Comparison of ENCODE assay signal across 20 cellular contexts in the genomic region with DNA sequence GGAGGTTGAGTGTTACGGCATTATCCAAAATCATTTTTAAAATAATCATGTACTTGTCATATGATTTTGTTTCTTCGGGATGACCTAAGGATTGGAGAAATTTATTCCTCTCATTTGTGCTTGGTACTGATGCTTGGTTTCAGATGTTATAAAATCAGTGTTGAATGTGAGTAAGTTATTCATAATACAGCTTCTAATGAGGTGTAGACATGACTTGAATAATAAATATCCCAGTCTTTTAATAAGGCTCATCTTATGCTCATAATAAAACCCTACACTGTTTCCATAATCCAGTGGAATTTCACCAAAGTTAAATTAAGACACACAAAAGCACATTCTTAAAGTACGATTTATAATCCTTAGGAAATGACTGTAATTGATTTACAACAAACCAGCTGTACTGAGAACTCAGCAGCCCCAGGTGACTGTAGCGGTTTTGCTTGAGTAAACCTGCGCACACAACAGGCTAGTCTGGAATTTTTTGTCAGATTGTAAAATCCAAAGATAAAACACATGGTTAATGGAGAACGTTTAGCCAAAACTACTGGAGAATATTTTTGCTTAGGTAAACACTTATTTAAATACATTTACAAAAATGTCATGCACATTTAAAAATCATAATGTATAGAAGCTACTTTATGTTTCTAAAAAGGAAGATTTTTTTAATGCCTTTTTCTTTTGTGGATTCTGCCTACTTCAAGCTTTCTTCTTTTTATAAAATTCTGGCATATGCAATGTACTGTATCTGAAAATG.
DNase-seq lines count a peak whose midpoint lies in the region; ATAC-seq, FAIRE-seq and TF ChIP-seq lines count a peak whose summit lies in the region.
"Had no signal": no experiment of that assay in that cellular context is flagged by ENCODE, and none has a peak within 500 bp of the region (broad histone marks: within the 10 kb centered on the region; RNA-seq: fewer than 3 reads in every experiment).

No MANE protein-coding gene starts in this region.

- H2AFZ ChIP-seq in HepG2 (ENCODE audit: low read length), result no peak overlapping the region

- no peaks in the 10 kb centered on the region for H3K79me2 ChIP-seq in HepG2 (ENCODE audit: insufficient read depth, low read length)

- DNase-seq in HepG2 (ENCODE audit: low spot score), result no peak
- DNase-seq in right lobe of liver, result no peak
- peak; percentile 55 for DNase-seq in globus pallidus (ENCODE audit: low spot score)
- no peak for DNase-seq in neural crest cell (ENCODE audit: low read depth, low spot score)
- DNase-seq in NOMO-1 treated with dmso at 0.1 percent for 144 hours (lab: John Stamatoyannopoulos, UW; ENCODE audit: unreplicated experiment), result no peak
- no peak for DNase-seq in T-helper 17 cell
- no peak for DNase-seq in DMS 273 treated with DMSO at 0.1 percent for 48 hours (lab: John Stamatoyannopoulos, UW)
- DNase-seq: BE2C; CD4-positive, CD25-positive, alpha-beta regulatory T cell; DMS79 treated with DMSO at 0.1 percent for 48 hours; Karpas-422; MV-4-11; NCI-H1105 treated with DMSO at 0.1 percent for 48 hours; NCI-H2029 treated with DMSO at 0.1 percent for 48 hours; NCI-H446 treated with DMSO at 0.1 percent for 48 hours; SIG-M5; SK-N-SH had no signal

- H3K27me3 ChIP-seq in HepG2 (ENCODE audit: control insufficient read depth in 1 of 2, insufficient read depth in 2 of 2, low read length in 2 of 2) (no peaks in the 10 kb centered on the region), right lobe of liver (no peaks in the 10 kb centered on the region)
- H3K27me3 ChIP-seq: BE2C had no signal

- intact Hi-C loops in HepG2 (cut with micrococcal nuclease; ENCODE audit: unreplicated experiment), result no loop called here
- intact Hi-C loops in right lobe of liver (cut with DNase I), result no loop called here

- H3K9ac ChIP-seq in HepG2 (ENCODE audit: insufficient read depth, low read depth, low read length), result no peak overlapping the region
- H3K9ac ChIP-seq: SK-N-SH had no signal

- no peak for TF ChIP-seq CTCF in HepG2 (CRISPR knock-in tag; IDR thresholded peaks at IDR 0.05)
- no peak for TF ChIP-seq CTCF in right lobe of liver (IDR thresholded peaks at IDR 0.05)
- TF ChIP-seq CTCF in neural crest cell (conservative IDR thresholded peaks at IDR 0.05), result no peak

- WGBS in HepG2 (ENCODE audit: low lambda C conversion rate), result 16% methylated on average over 6 of the region's 6 CpGs
- WGBS in right lobe of liver (ENCODE audit: insufficient coverage, low coverage, low lambda C conversion rate, missing lambda C conversion rate), result 73% methylated on average over 6 of the region's 6 CpGs

- no peak for ATAC-seq in HepG2
- no peak for ATAC-seq in right lobe of liver
- no peak for ATAC-seq in T-helper 17 cell

- H3K4me2 ChIP-seq in HepG2 (ENCODE audit: low read depth, low read length), result no peak overlapping the region
- H3K4me2 ChIP-seq: SK-N-SH had no signal

- H3K9me3 ChIP-seq in HepG2 (ENCODE audit: low read length) (no peaks in the 10 kb centered on the region), right lobe of liver (no peaks in the 10 kb centered on the region), T-helper 17 cell (ENCODE audit: control insufficient read depth, low read length, poor library complexity, severe bottlenecking) (no peaks in the 10 kb centered on the region)
- H3K9me3 ChIP-seq: BE2C, SK-N-SH had no signal

- TF ChIP-seq EP300 in HepG2 (IDR thresholded peaks at IDR 0.05; ENCODE audit: low read depth in 2 of 2, low read length in 2 of 2), result no peak
- TF ChIP-seq EP300 in HepG2 (CRISPR knock-in tag; IDR thresholded peaks at IDR 0.05; ENCODE audit: borderline replicate concordance), result no peak

- H3K27me3 Mint-ChIP-seq in neural crest cell (ENCODE audit: low read depth), result no peaks in the 10 kb centered on the region
- H3K27me3 Mint-ChIP-seq in T-helper 17 cell, result no peaks in the 10 kb centered on the region
- H3K27me3 Mint-ChIP-seq: CD4-positive, CD25-positive, alpha-beta regulatory T cell had no signal

- H3K4me1 ChIP-seq in HepG2 (ENCODE audit: insufficient read depth, low read length), result no peaks in the 10 kb centered on the region
- no peaks in the 10 kb centered on the region for H3K4me1 ChIP-seq in right lobe of liver

- no peak for FAIRE-seq in HepG2 (lab: Jason Lieb, UNC)
- FAIRE-seq: A204.1, H54 had no signal

- TF ChIP-seq POLR2A in HepG2 (IDR thresholded peaks at IDR 0.05; ENCODE audit: insufficient read depth in 1 of 2, low read depth in 2 of 2, low read length in 2 of 2), result no peak
- TF ChIP-seq POLR2A in right lobe of liver (IDR thresholded peaks at IDR 0.05), result no peak

- CTCF ChIA-PET in HepG2 (lab: Yijun Ruan, JAX; ENCODE audit: low intra/inter-chr PET ratio, low total read pairs), result no interaction called here

- H3K36me3 Mint-ChIP-seq in neural crest cell (ENCODE audit: low read depth), result no peaks in the 10 kb centered on the region
- H3K36me3 Mint-ChIP-seq in T-helper 17 cell (ENCODE audit: low read depth), result no peaks in the 10 kb centered on the region
- H3K36me3 Mint-ChIP-seq: CD4-positive, CD25-positive, alpha-beta regulatory T cell had no signal

- H3K4me3 Mint-ChIP-seq in neural crest cell (no peak overlapping the region), T-helper 17 cell (no peak overlapping the region)
- H3K4me3 Mint-ChIP-seq: CD4-positive, CD25-positive, alpha-beta regulatory T cell had no signal

- H3K4me3 ChIP-seq in HepG2 (replicated peaks in 1 of 3; ENCODE audit: insufficient read depth in 1 of 3, low read depth in 2 of 3, low read length in 3 of 3) (no peak overlapping the region), right lobe of liver (no peak overlapping the region)

- POLR2A ChIA-PET in HepG2 (lab: Yijun Ruan, JAX), result no interaction called here

- H3K27ac ChIP-seq in HepG2 (ENCODE audit: extremely low read length, insufficient read depth, low read length), result no peak overlapping the region
- H3K27ac ChIP-seq in right lobe of liver, result no peak overlapping the region
- H3K27ac ChIP-seq: RWPE1 had no signal

- H3K4me1 Mint-ChIP-seq in neural crest cell (peaks cover 46% of the 10 kb centered on the region), T-helper 17 cell (no peaks in the 10 kb centered on the region)
- H3K4me1 Mint-ChIP-seq: CD4-positive, CD25-positive, alpha-beta regulatory T cell had no signal

- BruUV-seq in HepG2 (replicated peaks; lab: Mats Ljungman, UMichigan), result no TSS peak

- no peaks in the 10 kb centered on the region for H4K20me1 ChIP-seq in HepG2 (ENCODE audit: insufficient read depth, low read length)

- H3K9me3 Mint-ChIP-seq in neural crest cell, result no peaks in the 10 kb centered on the region

- TF ChIP-seq RAD21 in HepG2 (CRISPR knock-in tag; IDR thresholded peaks at IDR 0.05), result no peak

- in situ Hi-C loops in HepG2 (cut with HindIII; ENCODE audit: extremely low pct_ligation_motif_present, low pct_unique_long_range_greater_than_20kb), result no loop called here

- H3K27ac Mint-ChIP-seq in neural crest cell (ENCODE audit: unreplicated experiment), result peak overlapping the region; percentile 52
- H3K27ac Mint-ChIP-seq in T-helper 17 cell, result no peak overlapping the region
- H3K27ac Mint-ChIP-seq: CD4-positive, CD25-positive, alpha-beta regulatory T cell had no signal

- no peaks in the 10 kb centered on the region for H3K36me3 ChIP-seq in HepG2 (replicated peaks in 1 of 2; ENCODE audit: control insufficient read depth in 1 of 2, insufficient read depth in 2 of 2, low read length in 2 of 2)
- H3K36me3 ChIP-seq in right lobe of liver, result no peaks in the 10 kb centered on the region
- H3K36me3 ChIP-seq: BE2C had no signal

TF ChIP-seq in HepG2, 621 proteins besides CTCF, POLR2A, EP300 and RAD21:
- TF ChIP-seq GTF2F1 (IDR thresholded peaks at IDR 0.05; ENCODE audit: low read length), result no peak
- no peak for TF ChIP-seq FOXP1 (IDR thresholded peaks at IDR 0.05)
- TF ChIP-seq FOXP1 (CRISPR knock-in tag; IDR thresholded peaks at IDR 0.05), result no peak
- TF ChIP-seq KAT8 (CRISPR knock-in tag; IDR thresholded peaks at IDR 0.05), result no peak
- TF ChIP-seq MAFF (IDR thresholded peaks at IDR 0.05; ENCODE audit: low read depth, low read length), result peak; percentile 51; the same call in 1 of the 2 replicates
- TF ChIP-seq ZNF431 (CRISPR knock-in tag; IDR thresholded peaks at IDR 0.05; ENCODE audit: borderline replicate concordance, low read depth), result no peak
- TF ChIP-seq ZNF160 (CRISPR knock-in tag; IDR thresholded peaks at IDR 0.05), result no peak
- peak; percentile 27 to 69; a peak in 2 of 4 replicates for TF ChIP-seq MAFK (conservative IDR thresholded peaks at IDR 0.05 in 1 of 2, IDR thresholded peaks at IDR 0.05 in 1 of 2; ENCODE audit: low read length in 2 of 2)
